Comparison of ENCODE assay signal across 22 cellular contexts in the genomic region with DNA sequence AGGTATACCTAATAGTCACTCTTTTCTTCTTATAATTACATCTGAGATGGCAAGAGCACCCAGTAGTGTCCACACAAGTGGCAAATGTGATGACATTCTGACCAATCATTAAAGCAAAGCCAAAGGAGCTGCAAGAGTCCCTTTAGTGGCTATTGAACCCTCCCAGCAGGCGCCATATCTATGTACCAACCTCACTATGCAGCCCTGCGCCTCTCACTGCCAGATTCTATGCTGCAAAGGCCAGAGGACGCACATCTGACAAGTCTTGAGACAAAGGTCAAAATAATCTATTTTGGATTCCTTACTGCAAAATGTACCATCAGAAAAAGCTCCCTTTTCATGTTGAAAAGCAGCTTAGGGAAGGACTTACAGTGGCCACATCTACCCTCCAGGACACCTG. TPM values are rescaled to one million over a fixed set of nuclear protein-coding genes. Genes with fewer than 3 reads are reported as not detected.
"Had no signal": no experiment of that assay in that cellular context is flagged by ENCODE, and none has a peak within 500 bp of the region (broad histone marks: within the 10 kb centered on the region; RNA-seq: fewer than 3 reads in every experiment).

No MANE protein-coding gene starts in this region.

- DNase-seq: activated CD8-positive, alpha-beta memory T cell treated with anti-CD3 and anti-CD28 coated beads for 24 hours; activated CD8-positive, alpha-beta memory T cell treated with anti-CD3 and anti-CD28 coated beads, Interleukin-2, amount 50 U/mL, for 4 hours; activated naive CD4-positive, alpha-beta T cell; activated T-cell treated with anti-CD3 and anti-CD28 coated beads, Interleukin-2, amount 50 U/mL, for 24 hours; adrenal gland; glutamatergic neuron; left cardiac atrium; stimulated activated CD4-positive, alpha-beta T cell treated with anti-CD3 and anti-CD28 coated beads, Interleukin-2, amount 100 ng/mL, for 48 hours; stimulated activated CD8-positive, alpha-beta memory T cell treated with anti-CD3 and anti-CD28 coated beads, Interleukin-4, amount 100 ng/mL, for 48 hours; stimulated activated naive B cell treated with anti-CD40 and anti-IgM and Interleukin-4, amounts not matched to agents 10 μg/mL and 1 μg/mL and 100 μg/mL, for 72 hours; T-cell; upper lobe of left lung had no signal

- H3K27me3 ChIP-seq: adrenal gland, ascending aorta, esophagus muscularis mucosa, upper lobe of left lung had no signal

- H3K9me3 ChIP-seq: adrenal gland, ascending aorta, esophagus muscularis mucosa, neutrophil, upper lobe of left lung had no signal

- H3K27ac Mint-ChIP-seq: activated naive CD8-positive, alpha-beta T cell; activated T-cell treated with anti-CD3 and anti-CD28 coated beads, Interleukin-2, amount 50 U/mL, for 24 hours; activated T-helper 17 cell treated with anti-CD3 and anti-CD28 coated beads, Interleukin-2, amount 50 U/mL, for 72 hours; nephron; stimulated activated naive B cell treated with anti-CD40 and anti-IgM and Interleukin-4, amounts not matched to agents 10 μg/mL and 1 μg/mL and 100 μg/mL, for 72 hours; T-cell had no signal

- H3K36me3 Mint-ChIP-seq: activated naive CD8-positive, alpha-beta T cell; stimulated activated naive B cell treated with anti-CD40 and anti-IgM and Interleukin-4, amounts not matched to agents 10 μg/mL and 1 μg/mL and 100 μg/mL, for 72 hours; T-cell had no signal

- H3K27ac ChIP-seq: adrenal gland, ascending aorta, coronary artery, esophagus muscularis mucosa, neutrophil, parathyroid adenoma, upper lobe of left lung had no signal

- H3K9ac ChIP-seq: parathyroid adenoma had no signal

- H3K27me3 Mint-ChIP-seq: activated naive CD8-positive, alpha-beta T cell had no signal

- H3K4me3 Mint-ChIP-seq: activated naive CD8-positive, alpha-beta T cell; activated T-cell treated with anti-CD3 and anti-CD28 coated beads, Interleukin-2, amount 50 U/mL, for 24 hours; activated T-helper 17 cell treated with anti-CD3 and anti-CD28 coated beads, Interleukin-2, amount 50 U/mL, for 72 hours; nephron; stimulated activated naive B cell treated with anti-CD40 and anti-IgM and Interleukin-4, amounts not matched to agents 10 μg/mL and 1 μg/mL and 100 μg/mL, for 72 hours; T-cell had no signal

- H3K4me3 ChIP-seq: adrenal gland, ascending aorta, coronary artery, esophagus muscularis mucosa, lung, upper lobe of left lung had no signal

- H3K36me3 ChIP-seq: adrenal gland, ascending aorta, esophagus muscularis mucosa, neutrophil, upper lobe of left lung had no signal

- H3K4me1 ChIP-seq: adrenal gland, ascending aorta, parathyroid adenoma, upper lobe of left lung had no signal

- H3K4me1 Mint-ChIP-seq: activated T-helper 17 cell treated with anti-CD3 and anti-CD28 coated beads, Interleukin-2, amount 50 U/mL, for 72 hours; stimulated activated naive B cell treated with anti-CD40 and anti-IgM and Interleukin-4, amounts not matched to agents 10 μg/mL and 1 μg/mL and 100 μg/mL, for 72 hours; T-cell had no signal

- ATAC-seq: activated T-helper 17 cell treated with anti-CD3 and anti-CD28 coated beads, Interleukin-2, amount 50 U/mL, for 72 hours; sciatic nerve; stimulated activated naive B cell treated with anti-CD40 and anti-IgM and Interleukin-4, amounts not matched to agents 10 μg/mL and 1 μg/mL and 100 μg/mL, for 72 hours; T-cell had no signal

- H3K9me3 Mint-ChIP-seq: activated T-cell treated with anti-CD3 and anti-CD28 coated beads, Interleukin-2, amount 50 U/mL, for 24 hours; activated T-helper 17 cell treated with anti-CD3 and anti-CD28 coated beads, Interleukin-2, amount 50 U/mL, for 72 hours; T-cell had no signal

RNA-seq across cellular contexts. Expression of a gene that starts 47.0 kb away (rescaled TPM):
- total RNA-seq: ascending aorta had no signal
